11 cellular contexts compared by ENCODE assay signal in the genomic region with DNA sequence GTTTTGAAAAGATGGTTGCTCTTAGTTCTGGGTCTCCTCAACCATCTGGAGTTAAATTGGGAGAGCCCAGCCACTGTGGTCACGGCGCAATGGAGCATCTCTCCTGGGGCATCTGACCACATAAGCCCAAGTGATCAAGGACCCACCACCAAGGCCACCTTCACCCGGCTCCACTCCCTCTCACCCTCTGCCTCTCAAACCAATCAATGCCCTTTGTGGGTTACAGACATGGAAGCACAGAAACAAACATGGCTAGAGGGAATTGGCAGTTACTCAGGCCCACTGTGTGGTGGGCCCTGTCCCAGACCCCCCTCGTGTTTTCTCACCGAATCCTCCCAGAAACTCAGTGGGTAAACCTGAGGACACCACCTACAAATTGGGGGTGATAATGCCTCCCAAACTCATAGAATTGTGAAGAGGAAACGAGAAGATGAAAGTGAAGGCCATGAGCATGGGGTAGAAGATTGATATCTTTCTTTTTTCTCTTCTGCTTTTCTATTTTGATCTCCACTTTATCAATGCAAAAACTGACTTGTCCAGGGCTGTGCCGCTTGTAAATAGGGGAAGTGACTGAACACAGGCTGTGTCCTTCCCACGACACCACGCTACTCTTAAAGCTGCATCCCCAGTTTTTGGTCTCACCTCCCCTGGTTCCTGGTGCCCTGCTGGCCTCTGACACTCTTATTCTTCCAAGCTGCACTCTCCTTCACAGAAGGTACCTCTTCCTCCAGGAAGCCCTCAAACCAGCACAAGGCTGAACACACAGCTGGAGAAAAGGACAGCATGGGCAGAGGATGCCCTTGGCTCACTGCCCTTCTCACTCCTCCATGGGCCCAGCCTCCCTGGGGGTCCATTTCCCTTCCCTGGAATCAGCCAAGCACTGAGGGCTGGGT. TPM values are rescaled to one million over a fixed set of nuclear protein-coding genes. Genes with fewer than 3 reads are reported as not detected.
DNase-seq lines count a peak whose midpoint lies in the region; ATAC-seq and TF ChIP-seq lines count a peak whose summit lies in the region.
"Had no signal": no experiment of that assay in that cellular context is flagged by ENCODE, and none has a peak within 500 bp of the region (broad histone marks: within the 10 kb centered on the region; RNA-seq: fewer than 3 reads in every experiment).

No MANE protein-coding gene starts in this region.

- H2AK5ac ChIP-seq in H9 (ENCODE audit: insufficient read length, low read length) = no peak overlapping the region

- H3K9me3 Mint-ChIP-seq in H9 = no peaks in the 10 kb centered on the region
- H3K9me3 Mint-ChIP-seq: activated naive CD4-positive, alpha-beta T cell treated with anti-CD3 and anti-CD28 coated beads, Interleukin-2, amount 50 U/mL, for 72 hours had no signal

- no peak overlapping the region for H3K27ac ChIP-seq in H9 (ENCODE audit: insufficient read length, low read depth, low read length)

- no peaks in the 10 kb centered on the region for H3K23me2 ChIP-seq in H9 (ENCODE audit: insufficient read length, low read depth, low read length, poor library complexity, severe bottlenecking)

- no peak overlapping the region for H3K4ac ChIP-seq in H9 (ENCODE audit: low read depth, low read length)

- H2BK12ac ChIP-seq in H9 (ENCODE audit: insufficient read length, low read depth, low read length) = no peak overlapping the region

- H3K79me2 ChIP-seq in H9 (ENCODE audit: insufficient read depth, low read length) = no peaks in the 10 kb centered on the region

- H4K8ac ChIP-seq in H9 (replicated peaks; ENCODE audit: insufficient read length, low read depth, low read length) = no peak overlapping the region

- H3K14ac ChIP-seq in H9 (ENCODE audit: insufficient read depth, low read length) = no peak overlapping the region

- no peak overlapping the region for H4K91ac ChIP-seq in H9 (ENCODE audit: insufficient read length, low read depth, low read length)

- no peak overlapping the region for H3K18ac ChIP-seq in H9 (ENCODE audit: insufficient read length, low read depth, low read length)

- H4K5ac ChIP-seq in H9 (ENCODE audit: insufficient read length, low read depth, low read length) = no peak overlapping the region

- H3K79me1 ChIP-seq in H9 (ENCODE audit: insufficient read depth, low read depth, low read length, poor library complexity, severe bottlenecking) = no peaks in the 10 kb centered on the region

- H3K27ac Mint-ChIP-seq in H9 = no peak overlapping the region
- H3K27ac Mint-ChIP-seq: activated naive CD4-positive, alpha-beta T cell treated with anti-CD3 and anti-CD28 coated beads, Interleukin-2, amount 50 U/mL, for 72 hours had no signal

- no peak overlapping the region for H2BK20ac ChIP-seq in H9 (ENCODE audit: low read depth, low read length, poor library complexity, severe bottlenecking)

- no peak overlapping the region for H3K4me2 ChIP-seq in H9 (ENCODE audit: insufficient read depth, insufficient read length, low read length)

- WGBS in H9 (ENCODE audit: extremely low coverage, insufficient read length, low lambda C conversion rate) = no CpG with 5 or more reads among the region's 9 CpGs

- peaks cover 17 to 20% of the 10 kb centered on the region in 2 experiments for H3K4me1 Mint-ChIP-seq in H9

- no peaks in the 10 kb centered on the region for H3K36me3 Mint-ChIP-seq in H9 (ENCODE audit: insufficient read depth in 1 of 3, low read depth in 3 of 3)
- H3K36me3 Mint-ChIP-seq: activated naive CD4-positive, alpha-beta T cell treated with anti-CD3 and anti-CD28 coated beads, Interleukin-2, amount 50 U/mL, for 72 hours had no signal

- peaks cover 2% of the 10 kb centered on the region for H3K27me3 Mint-ChIP-seq in H9 (ENCODE audit: low read depth)

- no peak overlapping the region for H3K4me3 Mint-ChIP-seq in H9

- no peak overlapping the region for H3K56ac ChIP-seq in H9 (ENCODE audit: insufficient read length, low read depth, low read length)

- TF ChIP-seq CTCF in omental fat pad (IDR thresholded peaks at IDR 0.05) (no peak), H9 (conservative IDR thresholded peaks at IDR 0.05) (no peak)

- H3K27me3 ChIP-seq in H9 (ENCODE audit: insufficient read depth, low read length) = no peaks in the 10 kb centered on the region

- 0 out of 2 replicates have a peak, but pooled peaks cover 2% of the 10 kb centered on the region for H3K4me1 ChIP-seq in H9 (ENCODE audit: insufficient read depth, low read length)

- H3T11ph ChIP-seq in H9 (ENCODE audit: low read length) = no peak overlapping the region

- H3K23ac ChIP-seq in H9 (ENCODE audit: insufficient read length, low read depth, low read length) = no peak overlapping the region

- no peaks in the 10 kb centered on the region for H4K20me1 ChIP-seq in H9 (ENCODE audit: control insufficient read depth, insufficient read depth, insufficient read length)

- no peak overlapping the region for H2AFZ ChIP-seq in H9 (ENCODE audit: low read length)

- no peaks in the 10 kb centered on the region for H3K9me3 ChIP-seq in H9 (ENCODE audit: control insufficient read depth, low read depth, low read length)

- H2BK120ac ChIP-seq in H9 (ENCODE audit: low read depth, low read length, poor library complexity, severe bottlenecking) = no peak overlapping the region

- peak; percentile 69 for DNase-seq in GDM1 (lab: John Stamatoyannopoulos, UW)
- DNase-seq in germinal center (ENCODE audit: low spot score) = peak; percentile 66
- no peak for DNase-seq in NCI-H69 (lab: John Stamatoyannopoulos, UW)
- no peak for DNase-seq in NCI-H524 (lab: John Stamatoyannopoulos, UW)
- DNase-seq in omental fat pad (ENCODE audit: low spot score) = no peak
- no peak for DNase-seq in H9
- DNase-seq: COR-L47, NCI-H345 had no signal

- peak; percentile 87 for ATAC-seq in GM21515 (IDR thresholded peaks at IDR 0.05; ENCODE audit: unreplicated experiment)
- ATAC-seq in HG03521 (IDR thresholded peaks at IDR 0.05; ENCODE audit: unreplicated experiment) = peak; percentile 81
- ATAC-seq in omental fat pad (ENCODE audit: low FRiP score) = no peak
- ATAC-seq: activated naive CD4-positive, alpha-beta T cell treated with anti-CD3 and anti-CD28 coated beads, Interleukin-2, amount 50 U/mL, for 72 hours had no signal

- H3K9ac ChIP-seq in H9 (ENCODE audit: extremely low read depth, insufficient read length, low read length) = no peak overlapping the region

- H2BK15ac ChIP-seq in H9 (ENCODE audit: low read depth, low read length) = no peak overlapping the region

- H2BK5ac ChIP-seq in H9 (ENCODE audit: insufficient read length, low read length) = no peak overlapping the region

RNA-seq across cellular contexts. Expression of a gene that starts 52.0 kb away (rescaled TPM):
- total RNA-seq in omental fat pad (10 to 100 TPM in 2 of 4 donors, 1 to 10 TPM in 2; 3.3 to 32.3 (median 7.7) TPM), H9 (2021) (2.4 and 3.3 TPM in 2 replicates)
- total RNA-seq: activated naive CD4-positive, alpha-beta T cell treated with anti-CD3 and anti-CD28 coated beads, Interleukin-2, amount 50 U/mL, for 72 hours had no signal

Comparison
In these comparisons a context has a peak if more than half of its experiments do, and no peak if none do; other contexts are left out.
1. DNase-seq: peak in GDM1 (single experiment) and germinal center (single experiment); none in NCI-H69 (single experiment), NCI-H524 (0 of 2), omental fat pad (single experiment) and H9 (single experiment).